Comparison of ENCODE assay signal across 22 cellular contexts in genomic region chr9:127463891-127464290, GRCh38. TPM values are rescaled to one million over a fixed set of nuclear protein-coding genes. Genes with fewer than 3 reads are reported as not detected.
DNase-seq lines count a peak whose midpoint lies in the region; ATAC-seq and TF ChIP-seq lines count a peak whose summit lies in the region.
"Had no signal": no experiment of that assay in that cellular context is flagged by ENCODE, and none has a peak within 500 bp of the region (broad histone marks: within the 10 kb centered on the region; RNA-seq: fewer than 3 reads in every experiment).

No MANE protein-coding gene starts in this region.

- H3K27ac ChIP-seq in SJSA1, result peak overlapping the region; percentile 33
- no peak overlapping the region for H3K27ac ChIP-seq in mesenchymal stem cell (ENCODE audit: low read length, poor library complexity, severe bottlenecking)
- H3K27ac ChIP-seq: tibial nerve had no signal

- peak; percentile 90 for ATAC-seq in Right ventricle myocardium inferior
- no peak for ATAC-seq in GM18858 (IDR thresholded peaks at IDR 0.05; ENCODE audit: unreplicated experiment)
- ATAC-seq in activated T-cell treated with anti-CD3 and anti-CD28 coated beads, Interleukin-2, amount 50 U/mL, for 72 hours (replicated peaks in 1 of 2), result no peak
- ATAC-seq: activated CD8-positive, alpha-beta T cell treated with anti-CD3 and anti-CD28 coated beads for 36 hours; effector memory CD8-positive, alpha-beta T cell; natural killer cell; stimulated activated naive CD8-positive, alpha-beta T cell treated with anti-CD3 and anti-CD28 coated beads, Interleukin-15, amount 100 ng/mL, for 72 hours had no signal

- no peaks in the 10 kb centered on the region for H3K27me3 Mint-ChIP-seq in type B pancreatic cell
- H3K27me3 Mint-ChIP-seq in activated T-cell treated with anti-CD3 and anti-CD28 coated beads, Interleukin-2, amount 50 U/mL, for 72 hours (ENCODE audit: low read depth), result no peaks in the 10 kb centered on the region
- H3K27me3 Mint-ChIP-seq: activated CD8-positive, alpha-beta T cell treated with anti-CD3 and anti-CD28 coated beads for 36 hours; activated T-cell treated with anti-CD3 and anti-CD28 coated beads, Interleukin-2, amount 50 U/mL, for 24 hours; effector memory CD8-positive, alpha-beta T cell; stimulated activated naive CD8-positive, alpha-beta T cell treated with anti-CD3 and anti-CD28 coated beads, Interleukin-15, amount 100 ng/mL, for 72 hours had no signal

- intact Hi-C loops in Right ventricle myocardium inferior (cut with DNase I), result no loop called here

- peaks cover 9% of the 10 kb centered on the region for H3K4me1 Mint-ChIP-seq in type B pancreatic cell (ENCODE audit: unreplicated experiment)
- H3K4me1 Mint-ChIP-seq in activated T-cell treated with anti-CD3 and anti-CD28 coated beads, Interleukin-2, amount 50 U/mL, for 72 hours (ENCODE audit: low read depth), result no peaks in the 10 kb centered on the region
- H3K4me1 Mint-ChIP-seq: natural killer cell; stimulated activated naive CD8-positive, alpha-beta T cell treated with anti-CD3 and anti-CD28 coated beads, Interleukin-15, amount 100 ng/mL, for 72 hours had no signal

- no peak overlapping the region for H3K23ac ChIP-seq in mesenchymal stem cell (ENCODE audit: low read length in 2 of 2)

- no peak overlapping the region for H2BK120ac ChIP-seq in mesenchymal stem cell (ENCODE audit: low read depth, low read length)

- H2AK5ac ChIP-seq in mesenchymal stem cell (ENCODE audit: low read length, severe bottlenecking), result no peak overlapping the region

- peak; percentile 52 to 68 for DNase-seq in SJSA1 (ENCODE audit: low read depth in 1 of 2, low spot score in 2 of 2)
- DNase-seq in Right ventricle myocardium inferior (ENCODE audit: missing footprints), result peak; percentile 77
- DNase-seq in mesenchymal stem cell, result peak; percentile 40
- DNase-seq in type B pancreatic cell (ENCODE audit: extremely low spot score, unreplicated experiment), result no peak
- no peak for DNase-seq in activated T-cell treated with anti-CD3 and anti-CD28 coated beads, Interleukin-2, amount 50 U/mL, for 72 hours
- DNase-seq in NCI-H2171 (lab: John Stamatoyannopoulos, UW), result no peak
- DNase-seq: activated CD8-positive, alpha-beta T cell treated with anti-CD3 and anti-CD28 coated beads for 36 hours; activated naive CD4-positive, alpha-beta T cell treated with anti-CD3 and anti-CD28 coated beads for 36 hours; activated T-cell treated with anti-CD3 and anti-CD28 coated beads, Interleukin-2, amount 50 U/mL, for 24 hours; DMS79; effector memory CD8-positive, alpha-beta T cell; mammary epithelial cell; natural killer cell; NCI-H1092 treated with DMSO at 0.1 percent for 48 hours; NCI-H2081 treated with DMSO at 0.1 percent for 48 hours; NCI-H510A treated with DMSO at 0.1 percent for 48 hours; posterior cingulate gyrus; stimulated activated CD4-positive, alpha-beta T cell treated with anti-CD3 and anti-CD28 coated beads, Interleukin-4, amount 100 ng/mL, for 24 hours; stimulated activated naive CD8-positive, alpha-beta T cell treated with anti-CD3 and anti-CD28 coated beads, Interleukin-15, amount 100 ng/mL, for 72 hours; T1000 had no signal

- H3K36me3 ChIP-seq in SJSA1 (peaks cover 12% of the 10 kb centered on the region), mesenchymal stem cell (ENCODE audit: control insufficient read depth in 1 of 2, insufficient read depth in 2 of 2, low read depth in 1 of 2, low read length in 2 of 2) (peaks cover 71 to 81% of the 10 kb centered on the region in 2 experiments)

- H3K4ac ChIP-seq in mesenchymal stem cell (ENCODE audit: low read depth in 1 of 2, low read length in 2 of 2), result no peak overlapping the region

- no peak overlapping the region for H3K4me2 ChIP-seq in mesenchymal stem cell (ENCODE audit: low read length, poor library complexity, severe bottlenecking)

- H3K14ac ChIP-seq in mesenchymal stem cell (ENCODE audit: low read length in 2 of 2), result no peak overlapping the region

- H2AFZ ChIP-seq in mesenchymal stem cell (ENCODE audit: low read depth, low read length), result no peak overlapping the region

- H2BK5ac ChIP-seq in mesenchymal stem cell (ENCODE audit: low read depth, low read length, poor library complexity, severe bottlenecking), result no peak overlapping the region

- no peak overlapping the region for H4K8ac ChIP-seq in mesenchymal stem cell (ENCODE audit: low read length)

- no peak overlapping the region for H3K4me3 ChIP-seq in SJSA1
- H3K4me3 ChIP-seq in mesenchymal stem cell (ENCODE audit: insufficient read depth in 1 of 2, low read depth in 1 of 2, low read length in 2 of 2), result no peak overlapping the region
- H3K4me3 ChIP-seq: tibial nerve had no signal

- peaks cover 14% of the 10 kb centered on the region for H3K4me1 ChIP-seq in SJSA1 (replicated peaks)
- peaks cover 1% of the 10 kb centered on the region for H3K4me1 ChIP-seq in mesenchymal stem cell (ENCODE audit: control insufficient read depth, insufficient read depth, low read depth, low read length)
- H3K4me1 ChIP-seq: tibial nerve had no signal

- no peaks in the 10 kb centered on the region for H3K9me3 Mint-ChIP-seq in type B pancreatic cell
- no peaks in the 10 kb centered on the region for H3K9me3 Mint-ChIP-seq in activated T-cell treated with anti-CD3 and anti-CD28 coated beads, Interleukin-2, amount 50 U/mL, for 72 hours
- H3K9me3 Mint-ChIP-seq: activated CD8-positive, alpha-beta T cell treated with anti-CD3 and anti-CD28 coated beads for 36 hours; activated naive CD4-positive, alpha-beta T cell treated with anti-CD3 and anti-CD28 coated beads for 36 hours; activated T-cell treated with anti-CD3 and anti-CD28 coated beads, Interleukin-2, amount 50 U/mL, for 24 hours; effector memory CD8-positive, alpha-beta T cell; natural killer cell; stimulated activated naive CD8-positive, alpha-beta T cell treated with anti-CD3 and anti-CD28 coated beads, Interleukin-15, amount 100 ng/mL, for 72 hours had no signal

- H2BK12ac ChIP-seq in mesenchymal stem cell (ENCODE audit: low read length in 2 of 2), result no peak overlapping the region

- no peak for TF ChIP-seq CTCF in type B pancreatic cell (conservative IDR thresholded peaks at IDR 0.05)

- H3K4me3 Mint-ChIP-seq in type B pancreatic cell, result no peak overlapping the region
- H3K4me3 Mint-ChIP-seq in activated T-cell treated with anti-CD3 and anti-CD28 coated beads, Interleukin-2, amount 50 U/mL, for 72 hours, result no peak overlapping the region
- H3K4me3 Mint-ChIP-seq: activated CD8-positive, alpha-beta T cell treated with anti-CD3 and anti-CD28 coated beads for 36 hours; activated naive CD4-positive, alpha-beta T cell treated with anti-CD3 and anti-CD28 coated beads for 36 hours; activated T-cell treated with anti-CD3 and anti-CD28 coated beads, Interleukin-2, amount 50 U/mL, for 24 hours; effector memory CD8-positive, alpha-beta T cell; natural killer cell; stimulated activated naive CD8-positive, alpha-beta T cell treated with anti-CD3 and anti-CD28 coated beads, Interleukin-15, amount 100 ng/mL, for 72 hours had no signal

- peak overlapping the region; percentile 70 for H3K27ac Mint-ChIP-seq in type B pancreatic cell
- H3K27ac Mint-ChIP-seq in activated T-cell treated with anti-CD3 and anti-CD28 coated beads, Interleukin-2, amount 50 U/mL, for 72 hours, result no peak overlapping the region
- H3K27ac Mint-ChIP-seq: activated CD8-positive, alpha-beta T cell treated with anti-CD3 and anti-CD28 coated beads for 36 hours; activated naive CD4-positive, alpha-beta T cell treated with anti-CD3 and anti-CD28 coated beads for 36 hours; activated T-cell treated with anti-CD3 and anti-CD28 coated beads, Interleukin-2, amount 50 U/mL, for 24 hours; effector memory CD8-positive, alpha-beta T cell; natural killer cell; stimulated activated naive CD8-positive, alpha-beta T cell treated with anti-CD3 and anti-CD28 coated beads, Interleukin-15, amount 100 ng/mL, for 72 hours had no signal

- H3K9ac ChIP-seq in mesenchymal stem cell (ENCODE audit: low read length), result no peak overlapping the region

- H3K9me3 ChIP-seq in SJSA1 (replicated peaks) (no peaks in the 10 kb centered on the region), mesenchymal stem cell (ENCODE audit: control insufficient read depth, low read length) (no peaks in the 10 kb centered on the region)
- H3K9me3 ChIP-seq: tibial nerve had no signal

- H3K18ac ChIP-seq in mesenchymal stem cell (ENCODE audit: low read depth in 1 of 2, low read length in 2 of 2), result no peak overlapping the region

- no peak overlapping the region for H4K91ac ChIP-seq in mesenchymal stem cell (ENCODE audit: low read length)

- 47% methylated on average over 7 of the region's 7 CpGs for WGBS in mesenchymal stem cell

- H2BK15ac ChIP-seq in mesenchymal stem cell (ENCODE audit: low read depth, poor library complexity, severe bottlenecking), result no peak overlapping the region

- H3K27me3 ChIP-seq in SJSA1 (replicated peaks) (no peaks in the 10 kb centered on the region), mesenchymal stem cell (ENCODE audit: control insufficient read depth in 1 of 2, insufficient read depth in 1 of 2, low read length in 2 of 2) (no peaks in the 10 kb centered on the region)
- H3K27me3 ChIP-seq: tibial nerve had no signal

- peaks cover 9% of the 10 kb centered on the region for H3K36me3 Mint-ChIP-seq in type B pancreatic cell
- peaks cover 4 to 18% of the 10 kb centered on the region in 2 donors for H3K36me3 Mint-ChIP-seq in activated T-cell treated with anti-CD3 and anti-CD28 coated beads, Interleukin-2, amount 50 U/mL, for 72 hours (ENCODE audit: insufficient read depth in 2 of 2)

- peaks cover 4% of the 10 kb centered on the region for H3K79me1 ChIP-seq in mesenchymal stem cell (replicated peaks; ENCODE audit: low read length, poor library complexity, severe bottlenecking)

RNA-seq across cellular contexts. Expression of gene LRSAM1, which starts 12.6 kb away (rescaled TPM):
- total RNA-seq in SJSA1 (2014; rRNA removed; shearing (Covaris generic)), result 5.3 and 6.9 TPM in 2 replicates
- total RNA-seq in Right ventricle myocardium inferior (52.0 TPM), type B pancreatic cell (ENCODE audit: low replicate concordance) (16.0 and 20.6 TPM in 2 replicates)
- polyA plus RNA-seq in mesenchymal stem cell (2013, experiment 1 of 2), result 7.9 TPM
- polyA plus RNA-seq in mesenchymal stem cell (2013, experiment 2 of 2), result 7.2 TPM
- total RNA-seq in activated T-cell treated with anti-CD3 and anti-CD28 coated beads, Interleukin-2, amount 50 U/mL, for 72 hours, result 10 to 100 TPM; 30.5 to 33.8 TPM

RNA-seq across cellular contexts. Expression of gene RPL12, which starts 12.7 kb away (rescaled TPM):
- 1,639 and 1,700 TPM in 2 replicates for total RNA-seq in SJSA1 (2014; rRNA removed; shearing (Covaris generic))
- total RNA-seq in Right ventricle myocardium inferior (775 TPM), type B pancreatic cell (ENCODE audit: low replicate concordance) (1,238 and 1,343 TPM in 2 replicates)
- polyA plus RNA-seq in mesenchymal stem cell (2013, experiment 1 of 2), result 2,850 TPM
- polyA plus RNA-seq in mesenchymal stem cell (2013, experiment 2 of 2), result 2,702 TPM
- total RNA-seq in activated T-cell treated with anti-CD3 and anti-CD28 coated beads, Interleukin-2, amount 50 U/mL, for 72 hours, result 1,000 to 10,000 TPM; 2,503 to 2,755 TPM

RNA-seq across cellular contexts. Expression of gene ZNF79, which starts 39.7 kb away (rescaled TPM):
- total RNA-seq in SJSA1 (2014; rRNA removed; shearing (Covaris generic)), result 7.1 and 7.6 TPM in 2 replicates
- total RNA-seq in Right ventricle myocardium inferior, result 6.1 TPM
- 3.0 TPM for polyA plus RNA-seq in mesenchymal stem cell (2013, experiment 1 of 2)
- 3.0 TPM for polyA plus RNA-seq in mesenchymal stem cell (2013, experiment 2 of 2)
- total RNA-seq in type B pancreatic cell (ENCODE audit: low replicate concordance), result 14.1 and 18.7 TPM in 2 replicates
- total RNA-seq in activated T-cell treated with anti-CD3 and anti-CD28 coated beads, Interleukin-2, amount 50 U/mL, for 72 hours, result 10 to 100 TPM; 10.4 to 16.1 TPM

Comparison
In these comparisons a context has a peak if more than half of its experiments do, and no peak if none do; other contexts are left out.
1. DNase-seq: peak in SJSA1 (2 of 2), Right ventricle myocardium inferior (single experiment) and mesenchymal stem cell (single experiment); none in type B pancreatic cell (single experiment), activated T-cell treated with anti-CD3 and anti-CD28 coated beads, Interleukin-2, amount 50 U/mL, for 72 hours (0 of 2) and NCI-H2171 (single experiment).